ENCODE assay signal across 20 cellular contexts in the genomic region with DNA sequence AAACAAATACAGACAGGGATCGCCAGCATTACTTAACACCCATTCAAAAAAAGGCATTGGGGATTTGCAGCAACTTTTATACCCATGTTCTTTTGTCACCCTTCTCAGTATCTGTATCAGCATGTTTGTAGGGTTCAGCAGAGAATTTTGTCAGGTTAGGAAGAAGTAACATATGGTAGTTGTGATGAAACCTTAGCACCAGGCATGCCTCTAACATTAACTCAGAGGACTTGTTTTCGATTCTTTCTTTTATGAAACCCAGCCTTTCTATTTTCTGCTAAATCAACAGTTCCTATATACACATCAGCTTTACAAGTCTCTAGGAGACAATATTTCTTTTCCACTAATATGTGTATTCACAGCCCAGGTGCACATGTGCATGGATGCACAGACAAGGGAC. TPM values are rescaled to one million over a fixed set of nuclear protein-coding genes. Genes with fewer than 3 reads are reported as not detected.
DNase-seq lines count a peak whose midpoint lies in the region; ATAC-seq and TF ChIP-seq lines count a peak whose summit lies in the region.
"Had no signal": no experiment of that assay in that cellular context is flagged by ENCODE, and none has a peak within 500 bp of the region (broad histone marks: within the 10 kb centered on the region; RNA-seq: fewer than 3 reads in every experiment).

No MANE protein-coding gene starts in this region.

- no peak for ATAC-seq in GM23338
- ATAC-seq: A549; CD8-positive, alpha-beta T cell had no signal

- DNase-seq in GM23338 (ENCODE audit: low spot score) (no peak), MM.1S (peak; percentile 59), RPMI8226 (peak; percentile 24), fibroblast of villous mesenchyme (ENCODE audit: low read depth) (peak; percentile 18), retina (no peak), substantia nigra (lab: John Stamatoyannopoulos, UW) (no peak), ascending aorta (ENCODE audit: low spot score in 2 of 2) (no peak), NCI-H69 (lab: John Stamatoyannopoulos, UW) (no peak)
- DNase-seq: AML-193; Caco-2; Calu3; CD4-positive, alpha-beta T cell; CD8-positive, alpha-beta T cell; DMS79 treated with DMSO at 0.1 percent for 48 hours; GF-D8 had no signal

- H3F3A ChIP-seq in GM23338 (replicated peaks; ENCODE audit: low read depth) (no peaks in the 10 kb centered on the region), MM.1S (ENCODE audit: insufficient read depth, low read length) (no peaks in the 10 kb centered on the region)

- H3K36me3 Mint-ChIP-seq in GM23338 (ENCODE audit: low read depth): no peaks in the 10 kb centered on the region
- H3K36me3 Mint-ChIP-seq: CD8-positive, alpha-beta T cell had no signal

- no peaks in the 10 kb centered on the region for H3K27me3 Mint-ChIP-seq in GM23338 (ENCODE audit: insufficient read depth, low read depth, poor library complexity)
- H3K27me3 Mint-ChIP-seq: B cell; CD4-positive, alpha-beta T cell had no signal

- H3K9me2 ChIP-seq in GM23338 (ENCODE audit: insufficient read depth) (no peaks in the 10 kb centered on the region), MM.1S (replicated peaks; ENCODE audit: insufficient read depth, low read length) (no peaks in the 10 kb centered on the region)

- H2AFZ ChIP-seq in GM23338: peak overlapping the region; percentile 39; the same call in 1 of the 2 replicates
- H2AFZ ChIP-seq in MM.1S (ENCODE audit: low read length): 0 out of 2 replicates have a peak overlapping the region, but pooled peaks have one; percentile 8

- TF ChIP-seq CTCF in GM23338 (conservative IDR thresholded peaks at IDR 0.05; ENCODE audit: low read depth in 2 of 2) (no peak), MM.1S (IDR thresholded peaks at IDR 0.05; ENCODE audit: low read length) (no peak), fibroblast of villous mesenchyme (IDR thresholded peaks at IDR 0.05; ENCODE audit: insufficient read depth, low read depth, low read length) (no peak), ascending aorta (IDR thresholded peaks at IDR 0.05) (no peak)

- H3K9me3 ChIP-seq in MM.1S (replicated peaks; ENCODE audit: insufficient read depth, low read length) (no peaks in the 10 kb centered on the region), ascending aorta (no peaks in the 10 kb centered on the region)
- H3K9me3 ChIP-seq: A549, Caco-2 had no signal

- H3K36me3 ChIP-seq in GM23338 (ENCODE audit: insufficient read depth) (no peaks in the 10 kb centered on the region), MM.1S (replicated peaks; ENCODE audit: insufficient read depth, low read length) (no peaks in the 10 kb centered on the region), ascending aorta (no peaks in the 10 kb centered on the region)
- H3K36me3 ChIP-seq: BLaER1 treated with 17β-estradiol and CSF1 and Interleukin-3, amounts not matched to agents 10 nM and 100 nM had no signal

- no peaks in the 10 kb centered on the region for H3K9me3 Mint-ChIP-seq in GM23338
- H3K9me3 Mint-ChIP-seq: CD4-positive, alpha-beta T cell; CD8-positive, alpha-beta T cell had no signal

- no peak overlapping the region for H3K4me3 Mint-ChIP-seq in GM23338
- H3K4me3 Mint-ChIP-seq: B cell; CD4-positive, alpha-beta T cell; CD8-positive, alpha-beta T cell had no signal

- no peaks in the 10 kb centered on the region for H3K27me3 ChIP-seq in GM23338 (ENCODE audit: insufficient read depth)
- H3K27me3 ChIP-seq in MM.1S (replicated peaks; ENCODE audit: insufficient read depth, low read length): no peaks in the 10 kb centered on the region
- H3K27me3 ChIP-seq in ascending aorta: no peaks in the 10 kb centered on the region
- H3K27me3 ChIP-seq: BLaER1 treated with 17β-estradiol and CSF1 and Interleukin-3, amounts not matched to agents 10 nM and 100 nM had no signal

- intact Hi-C loops in ascending aorta (cut with DNase I): no loop called here

- no peaks in the 10 kb centered on the region for H3K79me2 ChIP-seq in GM23338 (replicated peaks; ENCODE audit: insufficient read depth)
- no peaks in the 10 kb centered on the region for H3K79me2 ChIP-seq in MM.1S (ENCODE audit: low read length)

- no peaks in the 10 kb centered on the region for H3K4me1 ChIP-seq in GM23338 (ENCODE audit: insufficient read depth)
- peaks cover 17% of the 10 kb centered on the region for H3K4me1 ChIP-seq in MM.1S (ENCODE audit: low read length)
- H3K4me1 ChIP-seq in ascending aorta: peaks cover 0 to 10% of the 10 kb centered on the region in 2 donors
- H3K4me1 ChIP-seq: A549; BLaER1 treated with 17β-estradiol and CSF1 and Interleukin-3, amounts not matched to agents 10 nM and 100 nM had no signal

- no peak overlapping the region for H3K27ac Mint-ChIP-seq in GM23338
- H3K27ac Mint-ChIP-seq: B cell; CD4-positive, alpha-beta T cell; CD8-positive, alpha-beta T cell had no signal

- no peak overlapping the region for H3K4me2 ChIP-seq in GM23338
- H3K4me2 ChIP-seq in MM.1S (ENCODE audit: low read depth, low read length): no peak overlapping the region
- H3K4me2 ChIP-seq: A549; BLaER1 treated with 17β-estradiol and CSF1 and Interleukin-3, amounts not matched to agents 10 nM and 100 nM had no signal

- H4K20me1 ChIP-seq in GM23338 (replicated peaks; ENCODE audit: insufficient read depth) (no peaks in the 10 kb centered on the region), MM.1S (ENCODE audit: insufficient read depth, low read length) (no peaks in the 10 kb centered on the region)
- H4K20me1 ChIP-seq: BLaER1 treated with 17β-estradiol and CSF1 and Interleukin-3, amounts not matched to agents 10 nM and 100 nM had no signal

- H3K4me3 ChIP-seq in GM23338: no peak overlapping the region
- H3K4me3 ChIP-seq in MM.1S (ENCODE audit: low read length): no peak overlapping the region
- no peak overlapping the region for H3K4me3 ChIP-seq in fibroblast of villous mesenchyme (ENCODE audit: low read depth, low read length)
- no peak overlapping the region for H3K4me3 ChIP-seq in ascending aorta
- H3K4me3 ChIP-seq: A549; BLaER1 treated with 17β-estradiol and CSF1 and Interleukin-3, amounts not matched to agents 10 nM and 100 nM had no signal

- H3K27ac ChIP-seq in GM23338 (ENCODE audit: low read depth) (no peak overlapping the region), MM.1S (ENCODE audit: low read length) (peak overlapping the region; percentile 54; the same call in 1 of the 2 replicates), substantia nigra (ENCODE audit: low read depth, low read length, poor library complexity, severe bottlenecking) (no peak overlapping the region), ascending aorta (no peak overlapping the region)
- H3K27ac ChIP-seq: 22Rv1; A549; BLaER1 treated with 17β-estradiol and CSF1 and Interleukin-3, amounts not matched to agents 10 nM and 100 nM; C4-2B had no signal

- no peak overlapping the region for H3K9ac ChIP-seq in MM.1S (ENCODE audit: low read length)
- H3K9ac ChIP-seq: BLaER1 treated with 17β-estradiol and CSF1 and Interleukin-3, amounts not matched to agents 10 nM and 100 nM had no signal

- H3K4me1 Mint-ChIP-seq in GM23338: no peaks in the 10 kb centered on the region

TF ChIP-seq in GM23338, 12 proteins besides CTCF, POLR2A, EP300 and RAD21:
- no peak for TF ChIP-seq EZH2phosphoT487 (IDR thresholded peaks at IDR 0.05; ENCODE audit: unreplicated experiment)

RNA-seq across cellular contexts. Expression of gene HDAC9, which starts 22.4 kb away (rescaled TPM):
- 11.0 and 18.5 TPM in 2 replicates for total RNA-seq in GM23338 (2014; rRNA removed; shearing (Covaris generic))
- 5.7 and 8.3 TPM in 2 replicates for polyA plus RNA-seq in GM23338 (2016; fragmentation: Nextera tagmentation; extraction: Ambion mirVana)
- total RNA-seq in fibroblast of villous mesenchyme (16.8 and 25.8 TPM in 2 replicates), ascending aorta (33.4 TPM)

Comparison
In these comparisons a context has a peak if more than half of its experiments do, and no peak if none do; other contexts are left out.
1. DNase-seq: peak in MM.1S (single experiment), RPMI8226 (single experiment) and fibroblast of villous mesenchyme (single experiment); none in GM23338 (single experiment), retina (single experiment), substantia nigra (0 of 49), ascending aorta (0 of 2) and NCI-H69 (single experiment).